ENCODE assay signal across 21 cellular contexts in the genomic region with DNA sequence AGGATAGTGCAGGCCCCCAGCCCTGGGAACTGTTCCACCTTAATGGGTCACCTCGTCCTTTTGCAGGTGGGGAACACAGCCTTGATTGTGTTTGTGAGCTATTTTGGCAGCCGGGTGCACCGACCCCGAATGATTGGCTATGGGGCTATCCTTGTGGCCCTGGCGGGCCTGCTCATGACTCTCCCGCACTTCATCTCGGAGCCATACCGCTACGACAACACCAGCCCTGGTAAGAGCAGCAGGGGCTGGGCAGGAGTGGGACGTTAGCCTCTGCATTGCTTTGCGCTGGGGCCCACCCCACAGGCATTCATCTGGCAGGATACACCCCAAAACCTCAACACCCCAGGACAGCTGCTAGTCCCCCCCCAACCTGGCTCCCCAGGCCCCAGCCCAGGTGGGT. TPM values are rescaled to one million over a fixed set of nuclear protein-coding genes. Genes with fewer than 3 reads are reported as not detected.
A peak's percentile ranks its signal among the peaks of the same experiment; 100 is the strongest.
DNase-seq lines count a peak whose midpoint lies in the region; ATAC-seq and TF ChIP-seq lines count a peak whose summit lies in the region.
"Had no signal": no experiment of that assay in that cellular context is flagged by ENCODE, and none has a peak within 500 bp of the region (broad histone marks: within the 10 kb centered on the region; RNA-seq: fewer than 3 reads in every experiment).

No MANE protein-coding gene starts in this region.

- H3K27ac ChIP-seq in BLaER1 treated with 17β-estradiol and CSF1 and Interleukin-3, amounts not matched to agents 10 nM and 100 nM, result no peak overlapping the region
- H3K27ac ChIP-seq in right lobe of liver, result peak overlapping the region in 2 of 3 donors; percentile 96 to 97
- H3K27ac ChIP-seq: 22Rv1, GM23248 had no signal

- no peak for ATAC-seq in right lobe of liver
- no peak for ATAC-seq in GM21529 (IDR thresholded peaks at IDR 0.05; ENCODE audit: unreplicated experiment)
- ATAC-seq in GM18861 (IDR thresholded peaks at IDR 0.05; ENCODE audit: unreplicated experiment), result no peak
- no peak for ATAC-seq in GM19035 (IDR thresholded peaks at IDR 0.05; ENCODE audit: unreplicated experiment)
- ATAC-seq: HCT116 had no signal

- H3K27ac Mint-ChIP-seq in chondrocyte (ENCODE audit: unreplicated experiment) (no peak overlapping the region), progenitor cell of endocrine pancreas (peak overlapping the region; percentile 7)
- H3K27ac Mint-ChIP-seq: B cell; CD14-positive monocyte; CD4-positive, alpha-beta T cell; CD8-positive, alpha-beta memory T cell had no signal

- H3K9me3 Mint-ChIP-seq in chondrocyte (ENCODE audit: low read depth) (peaks cover 8% of the 10 kb centered on the region), progenitor cell of endocrine pancreas (ENCODE audit: low read depth) (peaks cover 5% of the 10 kb centered on the region)

- no peaks in the 10 kb centered on the region for H3K27me3 ChIP-seq in BLaER1 treated with 17β-estradiol and CSF1 and Interleukin-3, amounts not matched to agents 10 nM and 100 nM
- H3K27me3 ChIP-seq in right lobe of liver, result no peaks in the 10 kb centered on the region
- H3K27me3 ChIP-seq: BLaER1 had no signal

- intact Hi-C loops in right lobe of liver (cut with DNase I), result loop anchor here in 1 of 2 donors (5.0 kb wide), 1 partner anchor 37 kb away; no protein-coding TSS in a partner anchor

- H3K36me3 ChIP-seq in BLaER1 treated with 17β-estradiol and CSF1 and Interleukin-3, amounts not matched to agents 10 nM and 100 nM, result peaks cover 0 to 100% (median 0%) of the 10 kb centered on the region in 11 experiments; a peak in 6 of 22 replicates
- H3K36me3 ChIP-seq in right lobe of liver, result peaks cover 0 to 44% (median 18%) of the 10 kb centered on the region in 4 donors
- H3K36me3 ChIP-seq: BLaER1 had no signal

- peaks cover 0 to 66% (median 0%) of the 10 kb centered on the region in 11 experiments; a peak in 4 of 22 replicates for H4K20me1 ChIP-seq in BLaER1 treated with 17β-estradiol and CSF1 and Interleukin-3, amounts not matched to agents 10 nM and 100 nM
- H4K20me1 ChIP-seq: BLaER1 had no signal

- H3K4me3 Mint-ChIP-seq in chondrocyte (ENCODE audit: unreplicated experiment), result no peak overlapping the region
- no peak overlapping the region for H3K4me3 Mint-ChIP-seq in progenitor cell of endocrine pancreas (ENCODE audit: low read depth)
- H3K4me3 Mint-ChIP-seq: B cell; CD4-positive, alpha-beta T cell; CD8-positive, alpha-beta memory T cell; H9 had no signal

- DNase-seq in chondrocyte (ENCODE audit: low spot score), result peak; percentile 67
- no peak for DNase-seq in right lobe of liver
- no peak for DNase-seq in progenitor cell of endocrine pancreas (ENCODE audit: low spot score, unreplicated experiment)
- no peak for DNase-seq in DMS79 treated with DMSO at 0.1 percent for 48 hours (lab: John Stamatoyannopoulos, UW)
- DNase-seq: Calu3; CD4-positive, alpha-beta T cell; CD8-positive, alpha-beta memory T cell; DMS53; DND-41; GM23248; H9 had no signal

- H3K4me2 ChIP-seq in BLaER1 treated with 17β-estradiol and CSF1 and Interleukin-3, amounts not matched to agents 10 nM and 100 nM, result peak overlapping the region in 8 of 11 experiments; percentile 9 to 100 (median 98); a peak in 7 of 22 replicates

- H3K36me3 Mint-ChIP-seq in chondrocyte (ENCODE audit: low read depth), result peaks cover 3% of the 10 kb centered on the region
- H3K36me3 Mint-ChIP-seq in progenitor cell of endocrine pancreas (ENCODE audit: insufficient read depth), result peaks cover 3% of the 10 kb centered on the region
- H3K36me3 Mint-ChIP-seq: CD14-positive monocyte; CD8-positive, alpha-beta memory T cell had no signal

- H3K4me1 Mint-ChIP-seq in chondrocyte (ENCODE audit: low read depth) (no peaks in the 10 kb centered on the region), progenitor cell of endocrine pancreas (ENCODE audit: low read depth) (peaks cover 24% of the 10 kb centered on the region)
- H3K4me1 Mint-ChIP-seq: B cell; CD8-positive, alpha-beta memory T cell had no signal

- TF ChIP-seq POLR2A in right lobe of liver (IDR thresholded peaks at IDR 0.05), result no peak

- WGBS in right lobe of liver (ENCODE audit: insufficient coverage, low coverage, low lambda C conversion rate, missing lambda C conversion rate), result 86% methylated on average over 9 of the region's 11 CpGs

- H3K27me3 Mint-ChIP-seq in chondrocyte (ENCODE audit: low read depth) (peaks cover 16% of the 10 kb centered on the region), progenitor cell of endocrine pancreas (peaks cover 1% of the 10 kb centered on the region)
- H3K27me3 Mint-ChIP-seq: CD4-positive, alpha-beta T cell had no signal

- peaks cover 65 to 99% (median 77%) of the 10 kb centered on the region in 10 experiments for H3K4me1 ChIP-seq in BLaER1 treated with 17β-estradiol and CSF1 and Interleukin-3, amounts not matched to agents 10 nM and 100 nM
- H3K4me1 ChIP-seq in right lobe of liver, result peaks cover 0 to 79% (median 38%) of the 10 kb centered on the region in 4 donors

- peaks cover 0 to 8% (median 0%) of the 10 kb centered on the region in 11 experiments; a peak in 6 of 22 replicates for H3K9me3 ChIP-seq in BLaER1 treated with 17β-estradiol and CSF1 and Interleukin-3, amounts not matched to agents 10 nM and 100 nM (replicated peaks in 1 of 11)
- no peaks in the 10 kb centered on the region for H3K9me3 ChIP-seq in right lobe of liver
- H3K9me3 ChIP-seq: BLaER1 had no signal

- no peak overlapping the region for H3K9ac ChIP-seq in BLaER1 treated with 17β-estradiol and CSF1 and Interleukin-3, amounts not matched to agents 10 nM and 100 nM
- H3K9ac ChIP-seq: BLaER1, GM23248 had no signal

- TF ChIP-seq CTCF in chondrocyte (IDR thresholded peaks at IDR 0.05), result no peak
- TF ChIP-seq CTCF in right lobe of liver (IDR thresholded peaks at IDR 0.05), result no peak
- TF ChIP-seq CTCF in progenitor cell of endocrine pancreas (IDR thresholded peaks at IDR 0.05; ENCODE audit: unreplicated experiment), result no peak

- no peak overlapping the region for H3K4me3 ChIP-seq in BLaER1 treated with 17β-estradiol and CSF1 and Interleukin-3, amounts not matched to agents 10 nM and 100 nM
- H3K4me3 ChIP-seq in right lobe of liver, result no peak overlapping the region
- H3K4me3 ChIP-seq: BLaER1, GM23248 had no signal

RNA-seq across cellular contexts. Expression of gene SLCO2B1, which starts 14.8 kb away (rescaled TPM):
- total RNA-seq in chondrocyte (6.0 to 19.5 TPM (median 19.2 TPM) in 3 replicates), right lobe of liver (100 to 1,000 TPM; 145 to 316 (median 199) TPM), progenitor cell of endocrine pancreas (6.6 and 7.3 TPM in 2 replicates)
- total RNA-seq: CD4-positive, alpha-beta T cell; GM23248; H1; H9 had no signal

Comparison
In these comparisons a context has a peak if more than half of its experiments do, and no peak if none do; other contexts are left out.
1. H3K27ac ChIP-seq: peak in right lobe of liver (2 of 3); none in BLaER1 treated with 17β-estradiol and CSF1 and Interleukin-3, amounts not matched to agents 10 nM and 100 nM (0 of 11).